5 cellular contexts compared by ENCODE assay signal in genomic region chr7:35200170-35200569, GRCh38. TPM values are rescaled to one million over a fixed set of nuclear protein-coding genes. Genes with fewer than 3 reads are reported as not detected.
"Had no signal": no experiment of that assay in that cellular context is flagged by ENCODE, and none has a peak within 500 bp of the region (broad histone marks: within the 10 kb centered on the region; RNA-seq: fewer than 3 reads in every experiment).

No MANE protein-coding gene starts in this region.

RNA-seq across cellular contexts. Expression of gene TBX20, which starts 53.7 kb away (rescaled TPM):
- total RNA-seq: activated CD8-positive, alpha-beta memory T cell treated with anti-CD3 and anti-CD28 coated beads for 36 hours; activated naive CD4-positive, alpha-beta T cell treated with anti-CD3 and anti-CD28 coated beads for 36 hours; cerebellum; LHCN-M2; MCF 10A had no signal
